12 cellular contexts compared by ENCODE assay signal in genomic region chr12:85509857-85510256, GRCh38.
DNase-seq lines count a peak whose midpoint lies in the region; ATAC-seq, FAIRE-seq and TF ChIP-seq lines count a peak whose summit lies in the region.
"Had no signal": no experiment of that assay in that cellular context is flagged by ENCODE, and none has a peak within 500 bp of the region (broad histone marks: within the 10 kb centered on the region; RNA-seq: fewer than 3 reads in every experiment).

No MANE protein-coding gene starts in this region.

- H4K20me1 ChIP-seq in astrocyte (ENCODE audit: insufficient read depth, low read length), result no peaks in the 10 kb centered on the region

- TF ChIP-seq POLR2A in testis (IDR thresholded peaks at IDR 0.05), result no peak

- no peaks in the 10 kb centered on the region for H3K9me3 Mint-ChIP-seq in astrocyte (ENCODE audit: unreplicated experiment)

- intact Hi-C loops in testis (cut with DNase I; ENCODE audit: low total_unique reads), result no loop called here

- H3K27me3 Mint-ChIP-seq in astrocyte (ENCODE audit: low read depth, unreplicated experiment), result no peaks in the 10 kb centered on the region
- H3K27me3 Mint-ChIP-seq: B cell had no signal

- no peaks in the 10 kb centered on the region for H3K79me2 ChIP-seq in astrocyte (ENCODE audit: insufficient read depth, low read length)

- no peak overlapping the region for H3K4me3 Mint-ChIP-seq in astrocyte (ENCODE audit: unreplicated experiment)
- H3K4me3 Mint-ChIP-seq: B cell had no signal

- H3K4me2 ChIP-seq in astrocyte (ENCODE audit: low read length), result no peak overlapping the region

- H3K4me3 ChIP-seq in astrocyte (ENCODE audit: insufficient read depth, low read depth, low read length) (no peak overlapping the region), testis (no peak overlapping the region)

- peak; percentile 34 for DNase-seq in astrocyte (ENCODE audit: low read depth)
- no peak for DNase-seq in amygdala (lab: John Stamatoyannopoulos, UW)
- DNase-seq in epidermal melanocyte (ENCODE audit: insufficient read length, low spot score), result no peak
- DNase-seq in HuH-7 (ENCODE audit: low spot score), result no peak
- no peak for DNase-seq in testis
- DNase-seq: activated CD4-positive, alpha-beta T cell treated with anti-CD3 and anti-CD28 coated beads for 1 hour had no signal

- H3K36me3 ChIP-seq in astrocyte (ENCODE audit: insufficient read depth, low read length) (no peaks in the 10 kb centered on the region), testis (ENCODE audit: low read depth, missing control alignments) (no peaks in the 10 kb centered on the region)

- H3K9ac ChIP-seq in astrocyte (ENCODE audit: low read length), result no peak overlapping the region

- TF ChIP-seq CTCF in astrocyte (IDR thresholded peaks at IDR 0.05; ENCODE audit: insufficient read depth, low read depth, low read length), result no peak
- no peak for TF ChIP-seq CTCF in testis (IDR thresholded peaks at IDR 0.05)

- H3K27ac ChIP-seq in astrocyte (ENCODE audit: low read depth, low read length) (no peak overlapping the region), testis (no peak overlapping the region)

- H3K4me1 Mint-ChIP-seq in astrocyte (ENCODE audit: low read depth, unreplicated experiment), result peaks cover 9% of the 10 kb centered on the region

- no peak for FAIRE-seq in astrocyte (lab: Jason Lieb, UNC)

- H3K4me1 ChIP-seq in astrocyte (ENCODE audit: insufficient read depth, low read length), result no peaks in the 10 kb centered on the region
- no peaks in the 10 kb centered on the region for H3K4me1 ChIP-seq in testis

- H3K9me3 ChIP-seq in astrocyte (ENCODE audit: insufficient read depth, low read depth, low read length) (no peaks in the 10 kb centered on the region), testis (no peaks in the 10 kb centered on the region)

- H3K27ac Mint-ChIP-seq in astrocyte (ENCODE audit: unreplicated experiment), result no peak overlapping the region
- H3K27ac Mint-ChIP-seq: B cell had no signal

- H3K27me3 ChIP-seq in astrocyte (ENCODE audit: insufficient read depth, low read length) (no peaks in the 10 kb centered on the region), testis (no peaks in the 10 kb centered on the region)

- 63 to 66% methylated on average over 3 of the region's 3 CpGs for WGBS in testis, 2 donors

- H3K36me3 Mint-ChIP-seq in astrocyte (ENCODE audit: low read depth, unreplicated experiment), result no peaks in the 10 kb centered on the region

- ATAC-seq in GM18499 (IDR thresholded peaks at IDR 0.05; ENCODE audit: insufficient read depth, unreplicated experiment) (peak; percentile 93), GM21447 (IDR thresholded peaks at IDR 0.05; ENCODE audit: unreplicated experiment) (peak; percentile 98), HG03108 (IDR thresholded peaks at IDR 0.05; ENCODE audit: unreplicated experiment) (peak; percentile 93)
- ATAC-seq: esophagus mucosa, Panc1 had no signal

- no peak overlapping the region for H2AFZ ChIP-seq in astrocyte (ENCODE audit: low read depth, low read length)
